Comparison of ENCODE assay signal across 8 cellular contexts in genomic region chr1:109197163-109198042, GRCh38. TPM values are rescaled to one million over a fixed set of nuclear protein-coding genes. Genes with fewer than 3 reads are reported as not detected.
DNase-seq lines count a peak whose midpoint lies in the region; ATAC-seq, FAIRE-seq and TF ChIP-seq lines count a peak whose summit lies in the region.

No MANE protein-coding gene starts in this region.

- no peak for TF ChIP-seq POLR2A in testis (IDR thresholded peaks at IDR 0.05)

- H3K36me3 ChIP-seq in testis (ENCODE audit: low read depth, missing control alignments): no peaks in the 10 kb centered on the region

- ATAC-seq in Right ventricle myocardium inferior (peak; percentile 54), HG02970 (IDR thresholded peaks at IDR 0.05; ENCODE audit: low FRiP score, unreplicated experiment) (no peak)

- 63 to 72% methylated on average over 7 to 10 of the region's 10 CpGs for WGBS in testis, 2 donors

- DNase-seq in Right ventricle myocardium inferior (ENCODE audit: missing footprints): no peak
- no peak for DNase-seq in cardiac septum (ENCODE audit: low spot score)
- peak; percentile 91 for DNase-seq in amniotic stem cell (lab: John Stamatoyannopoulos, UW)
- DNase-seq in islet precursor cell: peak; percentile 99
- peak; percentile 96 for DNase-seq in urothelium cell line (ENCODE audit: low spot score)
- DNase-seq in testis: no peak
- no peak for DNase-seq in DMS53 treated with DMSO at 0.1 percent for 48 hours (lab: John Stamatoyannopoulos, UW; ENCODE audit: unreplicated experiment)

- H3K27ac ChIP-seq in testis: no peak overlapping the region

- no peaks in the 10 kb centered on the region for H3K27me3 ChIP-seq in testis

- H3K9me3 ChIP-seq in testis: no peaks in the 10 kb centered on the region

- H3K4me3 ChIP-seq in testis: no peak overlapping the region

- peak; percentile 37 for FAIRE-seq in urothelium cell line (lab: Jason Lieb, UNC)

- no peak for TF ChIP-seq CTCF in testis (IDR thresholded peaks at IDR 0.05)

- H3K4me1 ChIP-seq in testis: no peaks in the 10 kb centered on the region

- intact Hi-C loops in Right ventricle myocardium inferior (cut with DNase I) (no loop called here), cardiac septum (cut with DNase I) (no loop called here), testis (cut with DNase I; ENCODE audit: low total_unique reads) (no loop called here)

RNA-seq across cellular contexts. Expression of gene SARS1, which starts 16.3 kb away (rescaled TPM):
- total RNA-seq in Right ventricle myocardium inferior (97.6 TPM), cardiac septum (104 TPM), testis (100 to 1,000 TPM; 112 to 149 TPM)
- polyA plus RNA-seq in testis (ENCODE audit: insufficient read depth, low read depth, low replicate concordance): 132 TPM

RNA-seq across cellular contexts. Expression of gene CELSR2, which starts 51.9 kb away (rescaled TPM):
- total RNA-seq in Right ventricle myocardium inferior (6.5 TPM), cardiac septum (7.1 TPM), testis (100 to 1,000 TPM; 107 to 140 TPM)
- polyA plus RNA-seq in testis (ENCODE audit: insufficient read depth, low read depth, low replicate concordance): 59.6 TPM

Comparison
In these comparisons a context has a peak if more than half of its experiments do, and no peak if none do; other contexts are left out.
1. DNase-seq: peak in amniotic stem cell (single experiment), islet precursor cell (single experiment) and urothelium cell line (single experiment); none in Right ventricle myocardium inferior (single experiment), cardiac septum (single experiment), testis (single experiment) and DMS53 treated with DMSO at 0.1 percent for 48 hours (single experiment).
2. RNA of gene CELSR2, which starts 51.9 kb away (total RNA-seq): 107 to 140 TPM in testis; 7.1 TPM in cardiac septum (single experiment) and 6.5 TPM in Right ventricle myocardium inferior (single experiment); every median in the first group is over 10 times any median in the second.